Comparison of ENCODE assay signal across 7 cellular contexts in the genomic region with DNA sequence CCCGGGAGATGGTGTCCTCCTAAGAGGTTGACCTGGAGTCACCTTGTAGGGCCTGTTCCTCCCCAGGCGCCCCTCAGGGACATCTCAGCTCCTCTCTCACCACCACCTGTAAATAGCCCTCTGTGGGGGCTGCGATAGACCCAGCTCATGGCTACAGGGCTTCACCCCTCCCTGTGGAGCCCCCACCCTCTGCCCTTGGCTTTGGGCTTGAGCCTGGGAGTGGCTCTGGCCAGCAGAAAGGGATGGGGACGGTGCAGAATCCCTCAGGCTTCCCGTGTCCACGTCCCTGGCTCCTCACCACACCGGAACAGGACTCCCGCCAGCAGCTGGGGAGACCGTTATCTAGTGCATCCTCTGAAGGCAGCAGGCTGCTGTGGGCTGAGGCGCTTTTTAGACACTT.
A peak's percentile ranks its signal among the peaks of the same experiment; 100 is the strongest.
DNase-seq lines count a peak whose midpoint lies in the region; ATAC-seq, FAIRE-seq and TF ChIP-seq lines count a peak whose summit lies in the region.
"Not testable (repeated sequence)": the region's sequence is repeated elsewhere in the genome, so short reads cannot be mapped to it uniquely, and the experiment has no call there.

No MANE protein-coding gene starts in this region.

- intact Hi-C loops in sciatic nerve (cut with DNase I); testis (cut with DNase I; ENCODE audit: low total_unique reads); upper lobe of right lung (cut with DNase I): not testable (repeated sequence)

- FAIRE-seq in bronchial epithelial cell (lab: Jason Lieb, UNC) = peak; percentile 73

- H3K9me3 Mint-ChIP-seq in activated T-cell treated with anti-CD3 and anti-CD28 coated beads, Interleukin-2, amount 50 U/mL, for 24 hours = not testable (repeated sequence)

- peaks cover 26% of the 10 kb centered on the region for H3K4me1 Mint-ChIP-seq in activated T-cell treated with anti-CD3 and anti-CD28 coated beads, Interleukin-2, amount 50 U/mL, for 24 hours (ENCODE audit: low read depth)

- not testable (repeated sequence) for TF ChIP-seq POLR2A in testis (IDR thresholded peaks at IDR 0.05)

- not testable (repeated sequence) for H3K27ac ChIP-seq in testis, upper lobe of right lung

- H3K9me3 ChIP-seq in testis, upper lobe of right lung: not testable (repeated sequence)

- H3K4me1 ChIP-seq in testis, upper lobe of right lung: not testable (repeated sequence)

- peaks cover 15% of the 10 kb centered on the region for H3K27me3 Mint-ChIP-seq in activated T-cell treated with anti-CD3 and anti-CD28 coated beads, Interleukin-2, amount 50 U/mL, for 24 hours

- not testable (repeated sequence) for H3K27me3 ChIP-seq in bronchial epithelial cell (ENCODE audit: control insufficient read depth, insufficient read depth, low read length); testis; upper lobe of right lung

- not testable (repeated sequence) for H3K36me3 Mint-ChIP-seq in activated T-cell treated with anti-CD3 and anti-CD28 coated beads, Interleukin-2, amount 50 U/mL, for 24 hours (ENCODE audit: low read depth)

- H3K27ac Mint-ChIP-seq in activated T-cell treated with anti-CD3 and anti-CD28 coated beads, Interleukin-2, amount 50 U/mL, for 24 hours = not testable (repeated sequence)

- H3K4me3 Mint-ChIP-seq in activated T-cell treated with anti-CD3 and anti-CD28 coated beads, Interleukin-2, amount 50 U/mL, for 24 hours = not testable (repeated sequence)

- not testable (repeated sequence) for H3K4me3 ChIP-seq in bronchial epithelial cell (ENCODE audit: low read depth, low read length); testis; upper lobe of right lung

- TF ChIP-seq CTCF in bronchial epithelial cell (IDR thresholded peaks at IDR 0.05; ENCODE audit: insufficient read depth, low read length, severe bottlenecking); testis (IDR thresholded peaks at IDR 0.05); upper lobe of right lung (IDR thresholded peaks at IDR 0.05): not testable (repeated sequence)

- not testable (repeated sequence) for H3K36me3 ChIP-seq in bronchial epithelial cell (ENCODE audit: control insufficient read depth, insufficient read depth, low read length); testis (ENCODE audit: low read depth, missing control alignments); upper lobe of right lung

- DNase-seq in activated T-cell treated with anti-CD3 and anti-CD28 coated beads, Interleukin-2, amount 50 U/mL, for 24 hours = peak; percentile 21
- not testable (repeated sequence) for DNase-seq in bronchial epithelial cell (ENCODE audit: low read depth)
- DNase-seq in ecto neural progenitor cell (ENCODE audit: low spot score) (peak; percentile 32), mesenteric fat pad (ENCODE audit: low spot score) (peak; percentile 39), sciatic nerve (ENCODE audit: low spot score) (peak; percentile 36), testis (peak; percentile 1), upper lobe of right lung (peak; percentile 41)

- not testable (repeated sequence) for ATAC-seq in sciatic nerve, upper lobe of right lung

- 33% methylated on average over 4 of the region's 10 CpGs; no CpG with 5 or more reads in 1 of the 2 donors for WGBS in testis, 2 donors
